ENCODE assay signal across 15 cellular contexts in the genomic region with DNA sequence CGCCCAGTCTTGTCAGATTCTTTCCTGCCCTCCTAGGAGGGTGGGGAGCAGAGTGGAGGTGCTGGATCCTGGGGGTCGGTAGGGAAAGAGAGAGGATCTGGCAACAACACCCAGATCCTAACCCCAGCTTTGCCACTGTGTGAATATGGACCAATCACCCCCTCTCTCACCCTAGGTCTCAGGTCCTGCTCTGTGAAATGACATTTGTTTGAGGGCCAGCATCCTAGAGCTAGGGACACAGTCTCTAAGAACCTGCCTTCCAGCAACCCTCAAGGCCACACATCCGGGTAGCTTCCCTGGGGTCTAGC. TPM values are rescaled to one million over a fixed set of nuclear protein-coding genes. Genes with fewer than 3 reads are reported as not detected.
DNase-seq lines count a peak whose midpoint lies in the region; ATAC-seq, FAIRE-seq and TF ChIP-seq lines count a peak whose summit lies in the region.
"Had no signal": no experiment of that assay in that cellular context is flagged by ENCODE, and none has a peak within 500 bp of the region (broad histone marks: within the 10 kb centered on the region; RNA-seq: fewer than 3 reads in every experiment).

No MANE protein-coding gene starts in this region.

- H4K20me1 ChIP-seq in endothelial cell of umbilical vein (replicated peaks; ENCODE audit: control insufficient read depth, extremely low read depth, insufficient read depth, low read length) = no peaks in the 10 kb centered on the region

- H3K9me3 ChIP-seq in endothelial cell of umbilical vein (replicated peaks; ENCODE audit: control insufficient read depth, insufficient read depth, low read length) (no peaks in the 10 kb centered on the region), uterus (no peaks in the 10 kb centered on the region)
- H3K9me3 ChIP-seq: Caco-2, ovary had no signal

- POLR2A ChIA-PET in endothelial cell of umbilical vein (lab: Charles Lee) = no interaction called here

- dilution Hi-C loops in endothelial cell of umbilical vein (cut with MboI; ENCODE audit: extremely low pct_ligation_motif_present, low sequenced_read_pairs) = no loop called here

- peaks cover 5% of the 10 kb centered on the region for H3K9me3 Mint-ChIP-seq in nephron

- H3K4me3 ChIP-seq in endothelial cell of umbilical vein (replicated peaks in 1 of 3; ENCODE audit: insufficient read depth in 1 of 3, low read depth in 1 of 3, low read length in 3 of 3) (no peak overlapping the region), uterus (no peak overlapping the region)
- H3K4me3 ChIP-seq: ovary had no signal

- peaks cover 39% of the 10 kb centered on the region for H3K4me1 Mint-ChIP-seq in nephron

- intact Hi-C loops in Right ventricle myocardium superior (cut with DNase I) (no loop called here), left cardiac atrium (cut with DNase I) (no loop called here), endothelial cell of umbilical vein (cut with micrococcal nuclease) (no loop called here), uterus (cut with DNase I; ENCODE audit: low total_unique reads) (no loop called here)

- H3K27ac ChIP-seq in endothelial cell of umbilical vein (ENCODE audit: insufficient read depth, low read depth, low read length) (no peak overlapping the region), uterus (peak overlapping the region; percentile 62 to 64)

- no peak for ATAC-seq in Right ventricle myocardium superior (ENCODE audit: poor library complexity)
- no peak for ATAC-seq in left cardiac atrium
- no peak for ATAC-seq in HG03097 (IDR thresholded peaks at IDR 0.05; ENCODE audit: low FRiP score, unreplicated experiment)
- ATAC-seq in GM19328 (IDR thresholded peaks at IDR 0.05; ENCODE audit: unreplicated experiment) = no peak

- no peaks in the 10 kb centered on the region for H3K36me3 Mint-ChIP-seq in nephron (ENCODE audit: low read depth)

- peaks cover 26% of the 10 kb centered on the region for H3K27me3 Mint-ChIP-seq in nephron (ENCODE audit: low read depth)

- H3K4me3 Mint-ChIP-seq in nephron = peak overlapping the region in 1 of 3 experiments; percentile 47

- H3K4me1 ChIP-seq in endothelial cell of umbilical vein (ENCODE audit: control insufficient read depth, extremely low read depth, insufficient read depth, low read length) (peaks cover 15% of the 10 kb centered on the region), uterus (no peaks in the 10 kb centered on the region)
- H3K4me1 ChIP-seq: Caco-2 had no signal

- TF ChIP-seq POLR2A in endothelial cell of umbilical vein (IDR thresholded peaks at IDR 0.05; ENCODE audit: low read depth, low read length) (no peak), uterus (IDR thresholded peaks at IDR 0.05) (no peak)

- H3K4me2 ChIP-seq in endothelial cell of umbilical vein (ENCODE audit: insufficient read depth, low read length) = no peak overlapping the region

- DNase-seq in Right ventricle myocardium superior = peak; percentile 60
- no peak for DNase-seq in left cardiac atrium
- DNase-seq in endothelial cell of umbilical vein (ENCODE audit: low read depth, low spot score) = no peak
- DNase-seq in uterus = no peak
- no peak for DNase-seq in stimulated activated CD4-positive, alpha-beta T cell treated with anti-CD3 and anti-CD28 coated beads, Interleukin-12 subunit alpha, Interleukin-12 subunit beta, amount 100 ng/mL, for 4 hours
- DNase-seq: ACHN, MM.1S, NCI-H748 treated with DMSO at 0.1 percent for 48 hours, trophoblast cell had no signal

- H3K9ac ChIP-seq in endothelial cell of umbilical vein (replicated peaks; ENCODE audit: extremely low read depth, insufficient read depth, low read length) = no peak overlapping the region

- H3K79me2 ChIP-seq in endothelial cell of umbilical vein (ENCODE audit: control insufficient read depth, insufficient read depth, low read length) = no peaks in the 10 kb centered on the region

- BruUV-seq in endothelial cell of umbilical vein (replicated peaks; lab: Mats Ljungman, UMichigan) = no TSS peak

- H3K27ac Mint-ChIP-seq in nephron = peak overlapping the region in 2 of 3 experiments; percentile 77 to 85

- H2AFZ ChIP-seq in endothelial cell of umbilical vein (ENCODE audit: low read depth, low read length) = peak overlapping the region; percentile 56

- TF ChIP-seq CTCF in endothelial cell of umbilical vein (IDR thresholded peaks at IDR 0.05; ENCODE audit: extremely low read depth in 1 of 2, insufficient read depth in 1 of 2, low read depth in 1 of 2, low read length in 2 of 2) = no peak
- TF ChIP-seq CTCF in nephron (IDR thresholded peaks at IDR 0.05; ENCODE audit: unreplicated experiment in 3 of 3) = no peak
- no peak for TF ChIP-seq CTCF in uterus (IDR thresholded peaks at IDR 0.05)

- H3K27me3 ChIP-seq in endothelial cell of umbilical vein (ENCODE audit: control insufficient read depth in 2 of 2, insufficient read depth in 2 of 2, low read length in 2 of 2) = no peaks in the 10 kb centered on the region
- H3K27me3 ChIP-seq in uterus = no peaks in the 10 kb centered on the region
- H3K27me3 ChIP-seq: ovary had no signal

- H3K9me1 ChIP-seq in endothelial cell of umbilical vein (replicated peaks; ENCODE audit: control insufficient read depth, extremely low read depth, insufficient read depth, low read length) = no peaks in the 10 kb centered on the region

- CTCF ChIA-PET in endothelial cell of umbilical vein (lab: Charles Lee) = interaction anchor here (1.0 to 1.3 kb wide), 5 partner anchors 14 to 68 kb away, joined by 3 to 6 read pairs (median 3); no protein-coding TSS in a partner anchor

- no peaks in the 10 kb centered on the region for H3K36me3 ChIP-seq in endothelial cell of umbilical vein (ENCODE audit: control insufficient read depth in 2 of 2, extremely low read depth in 1 of 2, insufficient read depth in 2 of 2, low read length in 2 of 2)
- H3K36me3 ChIP-seq in uterus = no peaks in the 10 kb centered on the region
- H3K36me3 ChIP-seq: ovary had no signal

- no peak for FAIRE-seq in endothelial cell of umbilical vein (lab: Jason Lieb, UNC)
- FAIRE-seq: HTR-8/SVneo had no signal

TF ChIP-seq in endothelial cell of umbilical vein, 7 proteins besides CTCF, POLR2A, EP300 and RAD21:
- TF ChIP-seq FOS (IDR thresholded peaks at IDR 0.05; ENCODE audit: borderline replicate concordance, insufficient read depth, low read length) (no peak), MYC (IDR thresholded peaks at IDR 0.05; ENCODE audit: low read depth, low read length) (no peak), GATA2 (IDR thresholded peaks at IDR 0.05; ENCODE audit: insufficient read depth, insufficient read length, low read depth, low read length) (no peak), EZH2 (IDR thresholded peaks at IDR 0.05; ENCODE audit: borderline replicate concordance, low read depth, low read length, severe bottlenecking) (no peak), JUN (IDR thresholded peaks at IDR 0.05; ENCODE audit: borderline replicate concordance, insufficient read depth, insufficient read length, low read depth) (no peak), POLR2AphosphoS5 (IDR thresholded peaks at IDR 0.05; ENCODE audit: insufficient read depth, low read depth, low read length) (no peak)
- TF ChIP-seq, protein P1, sequence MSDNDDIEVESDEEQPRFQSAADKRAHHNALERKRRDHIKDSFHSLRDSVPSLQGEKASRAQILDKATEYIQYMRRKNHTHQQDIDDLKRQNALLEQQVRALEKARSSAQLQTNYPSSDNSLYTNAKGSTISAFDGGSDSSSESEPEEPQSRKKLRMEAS (IDR thresholded peaks at IDR 0.05; ENCODE audit: insufficient read depth, insufficient read length) = no peak

RNA-seq across cellular contexts. Expression of a gene that starts 28.4 kb away (rescaled TPM):
- total RNA-seq in Right ventricle myocardium superior = 12.2 TPM
- 10 to 100 TPM; 13.4 to 13.5 TPM for total RNA-seq in left cardiac atrium
- 7.9 and 9.8 TPM in 2 replicates for total RNA-seq in endothelial cell of umbilical vein
- polyA plus RNA-seq in endothelial cell of umbilical vein = 5.4 and 6.4 TPM in 2 replicates
- polyA plus RNA-seq in endothelial cell of umbilical vein (2011; cell fraction: cytosol; rRNA removed) = 4.0 and 5.3 TPM in 2 replicates
- polyA plus RNA-seq in endothelial cell of umbilical vein (2011; cell fraction: nucleus; rRNA removed) = 11.9 and 13.4 TPM in 2 replicates
- polyA plus RNA-seq in endothelial cell of umbilical vein (2012) = 3.6 and 5.8 TPM in 2 replicates
- polyA minus RNA-seq in endothelial cell of umbilical vein = 4.2 and 4.4 TPM in 2 replicates
- polyA minus RNA-seq in endothelial cell of umbilical vein (2011; cell fraction: cytosol; rRNA and poly(A)+ RNA removed) = 5.4 TPM
- polyA minus RNA-seq in endothelial cell of umbilical vein (2011; cell fraction: nucleus; rRNA and poly(A)+ RNA removed) = 5.3 and 7.3 TPM in 2 replicates
- 10 to 100 TPM in 1 of 4 donors, 1 to 10 TPM in 3; 1.0 to 22.1 (median 4.9) TPM for total RNA-seq in uterus
